ENCODE assay signal across 1 cellular context in the genomic region with DNA sequence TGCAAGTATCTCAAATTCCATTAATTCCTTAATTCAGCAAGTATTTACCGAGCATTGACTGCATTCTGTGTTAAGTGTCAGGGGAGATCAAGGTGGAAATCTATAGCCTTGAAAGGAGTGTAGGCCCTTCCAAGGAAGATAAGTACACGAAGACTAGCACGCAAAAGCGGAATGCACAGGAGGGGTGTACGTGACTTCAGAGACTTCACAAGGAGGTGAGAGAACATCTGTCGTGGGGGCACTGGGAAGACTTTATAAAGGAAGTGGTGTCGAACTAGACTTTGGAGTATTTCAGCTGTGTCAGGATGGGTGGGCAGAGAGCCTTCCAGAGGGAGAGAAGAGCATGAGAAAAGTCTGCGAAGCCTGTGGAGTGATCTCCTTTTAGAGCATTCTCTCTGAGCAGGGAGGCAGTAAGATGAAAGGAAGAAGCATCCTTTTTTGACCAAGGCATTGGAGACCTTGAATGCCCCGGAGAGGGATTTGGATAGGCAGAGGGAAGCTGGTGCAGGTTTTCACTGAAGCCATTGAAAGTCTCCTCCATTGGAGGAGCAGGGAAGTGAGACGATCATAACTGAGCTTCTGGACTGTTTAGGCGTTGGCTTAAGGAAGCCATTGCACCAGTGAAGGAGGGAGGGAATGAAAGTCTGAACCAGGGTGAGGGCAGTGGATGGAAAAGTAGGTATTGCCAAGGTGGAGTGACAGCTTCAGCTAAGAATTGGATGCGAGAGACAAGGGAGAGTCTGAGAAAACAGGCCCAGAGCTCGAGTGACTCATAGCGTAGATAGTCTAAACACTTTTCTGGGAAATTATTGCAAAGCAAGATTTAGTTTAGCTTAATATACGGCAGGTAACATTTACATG.
A peak's percentile ranks its signal among the peaks of the same experiment; 100 is the strongest.
TF ChIP-seq lines count a peak whose summit lies in the region.

No MANE protein-coding gene starts in this region.

TF ChIP-seq in HepG2, 621 proteins besides CTCF, POLR2A, EP300 and RAD21 (continued from another document):
- TF ChIP-seq, protein P1, sequence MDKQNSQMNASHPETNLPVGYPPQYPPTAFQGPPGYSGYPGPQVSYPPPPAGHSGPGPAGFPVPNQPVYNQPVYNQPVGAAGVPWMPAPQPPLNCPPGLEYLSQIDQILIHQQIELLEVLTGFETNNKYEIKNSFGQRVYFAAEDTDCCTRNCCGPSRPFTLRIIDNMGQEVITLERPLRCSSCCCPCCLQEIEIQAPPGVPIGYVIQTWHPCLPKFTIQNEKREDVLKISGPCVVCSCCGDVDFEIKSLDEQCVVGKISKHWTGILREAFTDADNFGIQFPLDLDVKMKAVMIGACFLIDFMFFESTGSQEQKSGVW (CRISPR knock-in tag; IDR thresholded peaks at IDR 0.05; ENCODE audit: borderline replicate concordance) = no peak
- no peak for TF ChIP-seq ZNF616 (CRISPR knock-in tag; IDR thresholded peaks at IDR 0.05; ENCODE audit: low read depth)
- TF ChIP-seq, protein P2, sequence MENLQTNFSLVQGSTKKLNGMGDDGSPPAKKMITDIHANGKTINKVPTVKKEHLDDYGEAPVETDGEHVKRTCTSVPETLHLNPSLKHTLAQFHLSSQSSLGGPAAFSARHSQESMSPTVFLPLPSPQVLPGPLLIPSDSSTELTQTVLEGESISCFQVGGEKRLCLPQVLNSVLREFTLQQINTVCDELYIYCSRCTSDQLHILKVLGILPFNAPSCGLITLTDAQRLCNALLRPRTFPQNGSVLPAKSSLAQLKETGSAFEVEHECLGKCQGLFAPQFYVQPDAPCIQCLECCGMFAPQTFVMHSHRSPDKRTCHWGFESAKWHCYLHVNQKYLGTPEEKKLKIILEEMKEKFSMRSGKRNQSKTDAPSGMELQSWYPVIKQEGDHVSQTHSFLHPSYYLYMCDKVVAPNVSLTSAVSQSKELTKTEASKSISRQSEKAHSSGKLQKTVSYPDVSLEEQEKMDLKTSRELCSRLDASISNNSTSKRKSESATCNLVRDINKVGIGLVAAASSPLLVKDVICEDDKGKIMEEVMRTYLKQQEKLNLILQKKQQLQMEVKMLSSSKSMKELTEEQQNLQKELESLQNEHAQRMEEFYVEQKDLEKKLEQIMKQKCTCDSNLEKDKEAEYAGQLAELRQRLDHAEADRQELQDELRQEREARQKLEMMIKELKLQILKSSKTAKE (CRISPR knock-in tag; IDR thresholded peaks at IDR 0.05; ENCODE audit: borderline replicate concordance) = 0 out of 2 replicates have a peak, but pooled peaks have one; percentile 19
- no peak for TF ChIP-seq MAZ (IDR thresholded peaks at IDR 0.05; ENCODE audit: borderline replicate concordance, low read depth, low read length)
- TF ChIP-seq MAZ (CRISPR knock-in tag; IDR thresholded peaks at IDR 0.05; ENCODE audit: low read depth) = peak; percentile 26; the same call in 1 of the 2 replicates
- no peak for TF ChIP-seq FOXA1 (IDR thresholded peaks at IDR 0.05)
- TF ChIP-seq FOXA1 (CRISPR knock-in tag; IDR thresholded peaks at IDR 0.05) = no peak
- TF ChIP-seq, protein P3, sequence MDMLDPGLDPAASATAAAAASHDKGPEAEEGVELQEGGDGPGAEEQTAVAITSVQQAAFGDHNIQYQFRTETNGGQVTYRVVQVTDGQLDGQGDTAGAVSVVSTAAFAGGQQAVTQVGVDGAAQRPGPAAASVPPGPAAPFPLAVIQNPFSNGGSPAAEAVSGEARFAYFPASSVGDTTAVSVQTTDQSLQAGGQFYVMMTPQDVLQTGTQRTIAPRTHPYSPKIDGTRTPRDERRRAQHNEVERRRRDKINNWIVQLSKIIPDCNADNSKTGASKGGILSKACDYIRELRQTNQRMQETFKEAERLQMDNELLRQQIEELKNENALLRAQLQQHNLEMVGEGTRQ (IDR thresholded peaks at IDR 0.05; ENCODE audit: low read depth, low read length) = no peak
- TF ChIP-seq, protein P3 (CRISPR knock-in tag; IDR thresholded peaks at IDR 0.05; ENCODE audit: borderline replicate concordance) = no peak
- TF ChIP-seq ZNF564 (CRISPR knock-in tag; IDR thresholded peaks at IDR 0.05) = no peak
- no peak for TF ChIP-seq JUN (CRISPR knock-in tag; IDR thresholded peaks at IDR 0.05)
- 0 out of 2 replicates have a peak, but pooled peaks have one; percentile 2 for TF ChIP-seq TBX2 (CRISPR knock-in tag; IDR thresholded peaks at IDR 0.05; ENCODE audit: borderline replicate concordance)
- TF ChIP-seq, protein P4, sequence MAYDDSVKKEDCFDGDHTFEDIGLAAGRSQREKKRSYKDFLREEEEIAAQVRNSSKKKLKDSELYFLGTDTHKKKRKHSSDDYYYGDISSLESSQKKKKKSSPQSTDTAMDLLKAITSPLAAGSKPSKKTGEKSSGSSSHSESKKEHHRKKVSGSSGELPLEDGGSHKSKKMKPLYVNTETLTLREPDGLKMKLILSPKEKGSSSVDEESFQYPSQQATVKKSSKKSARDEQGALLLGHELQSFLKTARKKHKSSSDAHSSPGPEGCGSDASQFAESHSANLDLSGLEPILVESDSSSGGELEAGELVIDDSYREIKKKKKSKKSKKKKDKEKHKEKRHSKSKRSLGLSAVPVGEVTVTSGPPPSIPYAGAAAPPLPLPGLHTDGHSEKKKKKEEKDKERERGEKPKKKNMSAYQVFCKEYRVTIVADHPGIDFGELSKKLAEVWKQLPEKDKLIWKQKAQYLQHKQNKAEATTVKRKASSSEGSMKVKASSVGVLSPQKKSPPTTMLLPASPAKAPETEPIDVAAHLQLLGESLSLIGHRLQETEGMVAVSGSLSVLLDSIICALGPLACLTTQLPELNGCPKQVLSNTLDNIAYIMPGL (CRISPR knock-in tag; IDR thresholded peaks at IDR 0.05; ENCODE audit: borderline replicate concordance in 1 of 2, low read depth in 1 of 2) = 0 out of 4 replicates have a peak, but pooled peaks of 1 of the 2 experiments have one; percentile 39
- TF ChIP-seq, protein P5, sequence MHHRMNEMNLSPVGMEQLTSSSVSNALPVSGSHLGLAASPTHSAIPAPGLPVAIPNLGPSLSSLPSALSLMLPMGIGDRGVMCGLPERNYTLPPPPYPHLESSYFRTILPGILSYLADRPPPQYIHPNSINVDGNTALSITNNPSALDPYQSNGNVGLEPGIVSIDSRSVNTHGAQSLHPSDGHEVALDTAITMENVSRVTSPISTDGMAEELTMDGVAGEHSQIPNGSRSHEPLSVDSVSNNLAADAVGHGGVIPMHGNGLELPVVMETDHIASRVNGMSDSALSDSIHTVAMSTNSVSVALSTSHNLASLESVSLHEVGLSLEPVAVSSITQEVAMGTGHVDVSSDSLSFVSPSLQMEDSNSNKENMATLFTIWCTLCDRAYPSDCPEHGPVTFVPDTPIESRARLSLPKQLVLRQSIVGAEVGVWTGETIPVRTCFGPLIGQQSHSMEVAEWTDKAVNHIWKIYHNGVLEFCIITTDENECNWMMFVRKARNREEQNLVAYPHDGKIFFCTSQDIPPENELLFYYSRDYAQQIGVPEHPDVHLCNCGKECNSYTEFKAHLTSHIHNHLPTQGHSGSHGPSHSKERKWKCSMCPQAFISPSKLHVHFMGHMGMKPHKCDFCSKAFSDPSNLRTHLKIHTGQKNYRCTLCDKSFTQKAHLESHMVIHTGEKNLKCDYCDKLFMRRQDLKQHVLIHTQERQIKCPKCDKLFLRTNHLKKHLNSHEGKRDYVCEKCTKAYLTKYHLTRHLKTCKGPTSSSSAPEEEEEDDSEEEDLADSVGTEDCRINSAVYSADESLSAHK (CRISPR knock-in tag; IDR thresholded peaks at IDR 0.05; ENCODE audit: borderline replicate concordance) = no peak
- TF ChIP-seq CAMTA2 (CRISPR knock-in tag; IDR thresholded peaks at IDR 0.05; ENCODE audit: borderline replicate concordance) = no peak
- no peak for TF ChIP-seq HHEX (CRISPR knock-in tag; IDR thresholded peaks at IDR 0.05)
- TF ChIP-seq, protein P6, sequence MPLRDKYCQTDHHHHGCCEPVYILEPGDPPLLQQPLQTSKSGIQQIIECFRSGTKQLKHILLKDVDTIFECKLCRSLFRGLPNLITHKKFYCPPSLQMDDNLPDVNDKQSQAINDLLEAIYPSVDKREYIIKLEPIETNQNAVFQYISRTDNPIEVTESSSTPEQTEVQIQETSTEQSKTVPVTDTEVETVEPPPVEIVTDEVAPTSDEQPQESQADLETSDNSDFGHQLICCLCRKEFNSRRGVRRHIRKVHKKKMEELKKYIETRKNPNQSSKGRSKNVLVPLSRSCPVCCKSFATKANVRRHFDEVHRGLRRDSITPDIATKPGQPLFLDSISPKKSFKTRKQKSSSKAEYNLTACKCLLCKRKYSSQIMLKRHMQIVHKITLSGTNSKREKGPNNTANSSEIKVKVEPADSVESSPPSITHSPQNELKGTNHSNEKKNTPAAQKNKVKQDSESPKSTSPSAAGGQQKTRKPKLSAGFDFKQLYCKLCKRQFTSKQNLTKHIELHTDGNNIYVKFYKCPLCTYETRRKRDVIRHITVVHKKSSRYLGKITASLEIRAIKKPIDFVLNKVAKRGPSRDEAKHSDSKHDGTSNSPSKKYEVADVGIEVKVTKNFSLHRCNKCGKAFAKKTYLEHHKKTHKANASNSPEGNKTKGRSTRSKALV (CRISPR knock-in tag; IDR thresholded peaks at IDR 0.05) = no peak
- TF ChIP-seq, protein P7, sequence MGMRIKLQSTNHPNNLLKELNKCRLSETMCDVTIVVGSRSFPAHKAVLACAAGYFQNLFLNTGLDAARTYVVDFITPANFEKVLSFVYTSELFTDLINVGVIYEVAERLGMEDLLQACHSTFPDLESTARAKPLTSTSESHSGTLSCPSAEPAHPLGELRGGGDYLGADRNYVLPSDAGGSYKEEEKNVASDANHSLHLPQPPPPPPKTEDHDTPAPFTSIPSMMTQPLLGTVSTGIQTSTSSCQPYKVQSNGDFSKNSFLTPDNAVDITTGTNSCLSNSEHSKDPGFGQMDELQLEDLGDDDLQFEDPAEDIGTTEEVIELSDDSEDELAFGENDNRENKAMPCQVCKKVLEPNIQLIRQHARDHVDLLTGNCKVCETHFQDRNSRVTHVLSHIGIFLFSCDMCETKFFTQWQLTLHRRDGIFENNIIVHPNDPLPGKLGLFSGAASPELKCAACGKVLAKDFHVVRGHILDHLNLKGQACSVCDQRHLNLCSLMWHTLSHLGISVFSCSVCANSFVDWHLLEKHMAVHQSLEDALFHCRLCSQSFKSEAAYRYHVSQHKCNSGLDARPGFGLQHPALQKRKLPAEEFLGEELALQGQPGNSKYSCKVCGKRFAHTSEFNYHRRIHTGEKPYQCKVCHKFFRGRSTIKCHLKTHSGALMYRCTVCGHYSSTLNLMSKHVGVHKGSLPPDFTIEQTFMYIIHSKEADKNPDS (CRISPR knock-in tag; IDR thresholded peaks at IDR 0.05) = no peak
- no peak; the same call in 1 of the 2 replicates for TF ChIP-seq ZNF430 (CRISPR knock-in tag; IDR thresholded peaks at IDR 0.05)
- TF ChIP-seq ZNF563 (CRISPR knock-in tag; IDR thresholded peaks at IDR 0.05) = no peak
- no peak for TF ChIP-seq SMAD9 (CRISPR knock-in tag; IDR thresholded peaks at IDR 0.05)
- peak; percentile 46; the same call in 1 of the 2 replicates for TF ChIP-seq FOSL2 (CRISPR knock-in tag; IDR thresholded peaks at IDR 0.05)
- TF ChIP-seq CBX2 (IDR thresholded peaks at IDR 0.05; ENCODE audit: low read depth, low read length) = no peak
- TF ChIP-seq CBX2 (CRISPR knock-in tag; IDR thresholded peaks at IDR 0.05; ENCODE audit: low read depth) = no peak
- no peak for TF ChIP-seq GPN1 (CRISPR knock-in tag; IDR thresholded peaks at IDR 0.05; ENCODE audit: borderline replicate concordance)
- TF ChIP-seq ZNF460 (CRISPR knock-in tag; IDR thresholded peaks at IDR 0.05; ENCODE audit: borderline replicate concordance) = no peak
- TF ChIP-seq KLF16 (CRISPR knock-in tag; IDR thresholded peaks at IDR 0.05) = 0 out of 4 replicates have a peak, but pooled peaks of 1 of the 2 experiments have one; percentile 15
- peak; percentile 54 for TF ChIP-seq PRPF4 (IDR thresholded peaks at IDR 0.05; ENCODE audit: low read depth, low read length, poor library complexity, severe bottlenecking)
